ENCODE assay signal across 1 cellular context in the genomic region with DNA sequence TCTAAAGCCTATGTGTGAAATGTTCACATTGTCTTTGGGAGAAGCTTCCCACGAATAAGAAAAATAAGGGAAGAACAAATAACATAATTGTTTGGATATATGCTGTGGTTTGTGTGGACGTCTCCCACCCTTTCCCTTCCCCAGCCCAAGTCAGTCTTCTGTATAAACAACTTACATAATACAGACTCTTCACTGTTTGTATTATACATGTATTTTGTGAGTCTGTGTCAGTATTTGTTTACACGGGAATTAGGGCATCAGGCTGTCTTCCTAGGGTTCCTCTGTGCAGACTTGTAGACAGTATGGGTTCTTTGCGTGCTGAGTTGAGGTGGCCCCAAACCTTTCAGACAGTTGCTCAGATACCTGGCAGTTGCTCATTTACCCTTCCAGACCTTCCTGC.
TF ChIP-seq lines count a peak whose summit lies in the region.

No MANE protein-coding gene starts in this region.

TF ChIP-seq in HepG2, 621 proteins besides CTCF, POLR2A, EP300 and RAD21 (continued from another document and continues in another):
- TF ChIP-seq, protein P1, sequence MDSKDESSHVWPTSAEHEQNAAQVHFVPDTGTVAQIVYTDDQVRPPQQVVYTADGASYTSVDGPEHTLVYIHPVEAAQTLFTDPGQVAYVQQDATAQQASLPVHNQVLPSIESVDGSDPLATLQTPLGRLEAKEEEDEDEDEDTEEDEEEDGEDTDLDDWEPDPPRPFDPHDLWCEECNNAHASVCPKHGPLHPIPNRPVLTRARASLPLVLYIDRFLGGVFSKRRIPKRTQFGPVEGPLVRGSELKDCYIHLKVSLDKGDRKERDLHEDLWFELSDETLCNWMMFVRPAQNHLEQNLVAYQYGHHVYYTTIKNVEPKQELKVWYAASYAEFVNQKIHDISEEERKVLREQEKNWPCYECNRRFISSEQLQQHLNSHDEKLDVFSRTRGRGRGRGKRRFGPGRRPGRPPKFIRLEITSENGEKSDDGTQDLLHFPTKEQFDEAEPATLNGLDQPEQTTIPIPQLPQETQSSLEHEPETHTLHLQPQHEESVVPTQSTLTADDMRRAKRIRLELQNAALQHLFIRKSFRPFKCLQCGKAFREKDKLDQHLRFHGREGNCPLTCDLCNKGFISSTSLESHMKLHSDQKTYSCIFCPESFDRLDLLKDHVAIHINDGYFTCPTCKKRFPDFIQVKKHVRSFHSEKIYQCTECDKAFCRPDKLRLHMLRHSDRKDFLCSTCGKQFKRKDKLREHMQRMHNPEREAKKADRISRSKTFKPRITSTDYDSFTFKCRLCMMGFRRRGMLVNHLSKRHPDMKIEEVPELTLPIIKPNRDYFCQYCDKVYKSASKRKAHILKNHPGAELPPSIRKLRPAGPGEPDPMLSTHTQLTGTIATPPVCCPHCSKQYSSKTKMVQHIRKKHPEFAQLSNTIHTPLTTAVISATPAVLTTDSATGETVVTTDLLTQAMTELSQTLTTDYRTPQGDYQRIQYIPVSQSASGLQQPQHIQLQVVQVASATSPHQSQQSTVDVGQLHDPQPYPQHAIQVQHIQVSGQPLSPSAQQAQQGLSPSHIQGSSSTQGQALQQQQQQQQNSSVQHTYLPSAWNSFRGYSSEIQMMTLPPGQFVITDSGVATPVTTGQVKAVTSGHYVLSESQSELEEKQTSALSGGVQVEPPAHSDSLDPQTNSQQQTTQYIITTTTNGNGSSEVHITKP (CRISPR knock-in tag; IDR thresholded peaks at IDR 0.05; ENCODE audit: low read depth): no peak
- TF ChIP-seq MEF2D (CRISPR knock-in tag; IDR thresholded peaks at IDR 0.05): no peak
- TF ChIP-seq, protein P2, sequence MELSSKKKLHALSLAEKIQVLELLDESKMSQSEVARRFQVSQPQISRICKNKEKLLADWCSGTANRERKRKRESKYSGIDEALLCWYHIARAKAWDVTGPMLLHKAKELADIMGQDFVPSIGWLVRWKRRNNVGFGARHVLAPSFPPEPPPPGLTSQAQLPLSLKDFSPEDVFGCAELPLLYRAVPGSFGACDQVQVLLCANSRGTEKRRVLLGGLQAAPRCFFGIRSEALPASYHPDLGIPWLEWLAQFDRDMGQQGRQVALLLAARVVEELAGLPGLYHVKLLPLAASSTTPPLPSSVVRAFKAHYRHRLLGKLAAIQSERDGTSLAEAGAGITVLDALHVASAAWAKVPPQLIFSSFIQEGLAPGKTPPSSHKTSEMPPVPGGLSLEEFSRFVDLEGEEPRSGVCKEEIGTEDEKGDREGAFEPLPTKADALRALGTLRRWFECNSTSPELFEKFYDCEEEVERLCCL (CRISPR knock-in tag; IDR thresholded peaks at IDR 0.05; ENCODE audit: borderline replicate concordance): no peak
- TF ChIP-seq, protein P3, sequence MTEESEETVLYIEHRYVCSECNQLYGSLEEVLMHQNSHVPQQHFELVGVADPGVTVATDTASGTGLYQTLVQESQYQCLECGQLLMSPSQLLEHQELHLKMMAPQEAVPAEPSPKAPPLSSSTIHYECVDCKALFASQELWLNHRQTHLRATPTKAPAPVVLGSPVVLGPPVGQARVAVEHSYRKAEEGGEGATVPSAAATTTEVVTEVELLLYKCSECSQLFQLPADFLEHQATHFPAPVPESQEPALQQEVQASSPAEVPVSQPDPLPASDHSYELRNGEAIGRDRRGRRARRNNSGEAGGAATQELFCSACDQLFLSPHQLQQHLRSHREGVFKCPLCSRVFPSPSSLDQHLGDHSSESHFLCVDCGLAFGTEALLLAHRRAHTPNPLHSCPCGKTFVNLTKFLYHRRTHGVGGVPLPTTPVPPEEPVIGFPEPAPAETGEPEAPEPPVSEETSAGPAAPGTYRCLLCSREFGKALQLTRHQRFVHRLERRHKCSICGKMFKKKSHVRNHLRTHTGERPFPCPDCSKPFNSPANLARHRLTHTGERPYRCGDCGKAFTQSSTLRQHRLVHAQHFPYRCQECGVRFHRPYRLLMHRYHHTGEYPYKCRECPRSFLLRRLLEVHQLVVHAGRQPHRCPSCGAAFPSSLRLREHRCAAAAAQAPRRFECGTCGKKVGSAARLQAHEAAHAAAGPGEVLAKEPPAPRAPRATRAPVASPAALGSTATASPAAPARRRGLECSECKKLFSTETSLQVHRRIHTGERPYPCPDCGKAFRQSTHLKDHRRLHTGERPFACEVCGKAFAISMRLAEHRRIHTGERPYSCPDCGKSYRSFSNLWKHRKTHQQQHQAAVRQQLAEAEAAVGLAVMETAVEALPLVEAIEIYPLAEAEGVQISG (CRISPR knock-in tag; IDR thresholded peaks at IDR 0.05): no peak
- TF ChIP-seq PHB2 (IDR thresholded peaks at IDR 0.05; ENCODE audit: partially characterized antibody): no peak
- TF ChIP-seq, protein P4, sequence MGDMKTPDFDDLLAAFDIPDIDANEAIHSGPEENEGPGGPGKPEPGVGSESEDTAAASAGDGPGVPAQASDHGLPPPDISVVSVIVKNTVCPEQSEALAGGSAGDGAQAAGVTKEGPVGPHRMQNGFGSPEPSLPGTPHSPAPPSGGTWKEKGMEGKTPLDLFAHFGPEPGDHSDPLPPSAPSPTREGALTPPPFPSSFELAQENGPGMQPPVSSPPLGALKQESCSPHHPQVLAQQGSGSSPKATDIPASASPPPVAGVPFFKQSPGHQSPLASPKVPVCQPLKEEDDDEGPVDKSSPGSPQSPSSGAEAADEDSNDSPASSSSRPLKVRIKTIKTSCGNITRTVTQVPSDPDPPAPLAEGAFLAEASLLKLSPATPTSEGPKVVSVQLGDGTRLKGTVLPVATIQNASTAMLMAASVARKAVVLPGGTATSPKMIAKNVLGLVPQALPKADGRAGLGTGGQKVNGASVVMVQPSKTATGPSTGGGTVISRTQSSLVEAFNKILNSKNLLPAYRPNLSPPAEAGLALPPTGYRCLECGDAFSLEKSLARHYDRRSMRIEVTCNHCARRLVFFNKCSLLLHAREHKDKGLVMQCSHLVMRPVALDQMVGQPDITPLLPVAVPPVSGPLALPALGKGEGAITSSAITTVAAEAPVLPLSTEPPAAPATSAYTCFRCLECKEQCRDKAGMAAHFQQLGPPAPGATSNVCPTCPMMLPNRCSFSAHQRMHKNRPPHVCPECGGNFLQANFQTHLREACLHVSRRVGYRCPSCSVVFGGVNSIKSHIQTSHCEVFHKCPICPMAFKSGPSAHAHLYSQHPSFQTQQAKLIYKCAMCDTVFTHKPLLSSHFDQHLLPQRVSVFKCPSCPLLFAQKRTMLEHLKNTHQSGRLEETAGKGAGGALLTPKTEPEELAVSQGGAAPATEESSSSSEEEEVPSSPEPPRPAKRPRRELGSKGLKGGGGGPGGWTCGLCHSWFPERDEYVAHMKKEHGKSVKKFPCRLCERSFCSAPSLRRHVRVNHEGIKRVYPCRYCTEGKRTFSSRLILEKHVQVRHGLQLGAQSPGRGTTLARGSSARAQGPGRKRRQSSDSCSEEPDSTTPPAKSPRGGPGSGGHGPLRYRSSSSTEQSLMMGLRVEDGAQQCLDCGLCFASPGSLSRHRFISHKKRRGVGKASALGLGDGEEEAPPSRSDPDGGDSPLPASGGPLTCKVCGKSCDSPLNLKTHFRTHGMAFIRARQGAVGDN (CRISPR knock-in tag; IDR thresholded peaks at IDR 0.05): no peak
- TF ChIP-seq MIXL1 (CRISPR knock-in tag; IDR thresholded peaks at IDR 0.05): 0 out of 2 replicates have a peak, but pooled peaks have one; percentile 17
- no peak for TF ChIP-seq NFE2 (CRISPR knock-in tag; IDR thresholded peaks at IDR 0.05)
- TF ChIP-seq, protein P5, sequence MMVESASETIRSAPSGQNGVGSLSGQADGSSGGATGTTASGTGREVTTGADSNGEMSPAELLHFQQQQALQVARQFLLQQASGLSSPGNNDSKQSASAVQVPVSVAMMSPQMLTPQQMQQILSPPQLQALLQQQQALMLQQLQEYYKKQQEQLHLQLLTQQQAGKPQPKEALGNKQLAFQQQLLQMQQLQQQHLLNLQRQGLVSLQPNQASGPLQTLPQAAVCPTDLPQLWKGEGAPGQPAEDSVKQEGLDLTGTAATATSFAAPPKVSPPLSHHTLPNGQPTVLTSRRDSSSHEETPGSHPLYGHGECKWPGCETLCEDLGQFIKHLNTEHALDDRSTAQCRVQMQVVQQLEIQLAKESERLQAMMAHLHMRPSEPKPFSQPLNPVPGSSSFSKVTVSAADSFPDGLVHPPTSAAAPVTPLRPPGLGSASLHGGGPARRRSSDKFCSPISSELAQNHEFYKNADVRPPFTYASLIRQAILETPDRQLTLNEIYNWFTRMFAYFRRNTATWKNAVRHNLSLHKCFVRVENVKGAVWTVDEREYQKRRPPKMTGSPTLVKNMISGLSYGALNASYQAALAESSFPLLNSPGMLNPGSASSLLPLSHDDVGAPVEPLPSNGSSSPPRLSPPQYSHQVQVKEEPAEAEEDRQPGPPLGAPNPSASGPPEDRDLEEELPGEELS (CRISPR knock-in tag; IDR thresholded peaks at IDR 0.05): peak; percentile 49; the same call in 1 of the 2 replicates
- no peak for TF ChIP-seq ZNF224 (CRISPR knock-in tag; IDR thresholded peaks at IDR 0.05)
- TF ChIP-seq SKI (IDR thresholded peaks at IDR 0.05; ENCODE audit: partially characterized antibody): no peak
- TF ChIP-seq, protein P6, sequence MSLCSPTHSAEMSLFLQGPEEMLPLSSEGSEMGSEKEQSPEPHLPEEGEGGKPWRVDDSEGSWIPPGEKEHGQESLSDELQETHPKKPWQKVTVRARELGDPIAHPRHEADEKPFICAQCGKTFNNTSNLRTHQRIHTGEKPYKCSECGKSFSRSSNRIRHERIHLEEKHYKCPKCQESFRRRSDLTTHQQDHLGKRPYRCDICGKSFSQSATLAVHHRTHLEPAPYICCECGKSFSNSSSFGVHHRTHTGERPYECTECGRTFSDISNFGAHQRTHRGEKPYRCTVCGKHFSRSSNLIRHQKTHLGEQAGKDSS (CRISPR knock-in tag; IDR thresholded peaks at IDR 0.05; ENCODE audit: borderline replicate concordance, low read depth): no peak
- TF ChIP-seq, protein P7, sequence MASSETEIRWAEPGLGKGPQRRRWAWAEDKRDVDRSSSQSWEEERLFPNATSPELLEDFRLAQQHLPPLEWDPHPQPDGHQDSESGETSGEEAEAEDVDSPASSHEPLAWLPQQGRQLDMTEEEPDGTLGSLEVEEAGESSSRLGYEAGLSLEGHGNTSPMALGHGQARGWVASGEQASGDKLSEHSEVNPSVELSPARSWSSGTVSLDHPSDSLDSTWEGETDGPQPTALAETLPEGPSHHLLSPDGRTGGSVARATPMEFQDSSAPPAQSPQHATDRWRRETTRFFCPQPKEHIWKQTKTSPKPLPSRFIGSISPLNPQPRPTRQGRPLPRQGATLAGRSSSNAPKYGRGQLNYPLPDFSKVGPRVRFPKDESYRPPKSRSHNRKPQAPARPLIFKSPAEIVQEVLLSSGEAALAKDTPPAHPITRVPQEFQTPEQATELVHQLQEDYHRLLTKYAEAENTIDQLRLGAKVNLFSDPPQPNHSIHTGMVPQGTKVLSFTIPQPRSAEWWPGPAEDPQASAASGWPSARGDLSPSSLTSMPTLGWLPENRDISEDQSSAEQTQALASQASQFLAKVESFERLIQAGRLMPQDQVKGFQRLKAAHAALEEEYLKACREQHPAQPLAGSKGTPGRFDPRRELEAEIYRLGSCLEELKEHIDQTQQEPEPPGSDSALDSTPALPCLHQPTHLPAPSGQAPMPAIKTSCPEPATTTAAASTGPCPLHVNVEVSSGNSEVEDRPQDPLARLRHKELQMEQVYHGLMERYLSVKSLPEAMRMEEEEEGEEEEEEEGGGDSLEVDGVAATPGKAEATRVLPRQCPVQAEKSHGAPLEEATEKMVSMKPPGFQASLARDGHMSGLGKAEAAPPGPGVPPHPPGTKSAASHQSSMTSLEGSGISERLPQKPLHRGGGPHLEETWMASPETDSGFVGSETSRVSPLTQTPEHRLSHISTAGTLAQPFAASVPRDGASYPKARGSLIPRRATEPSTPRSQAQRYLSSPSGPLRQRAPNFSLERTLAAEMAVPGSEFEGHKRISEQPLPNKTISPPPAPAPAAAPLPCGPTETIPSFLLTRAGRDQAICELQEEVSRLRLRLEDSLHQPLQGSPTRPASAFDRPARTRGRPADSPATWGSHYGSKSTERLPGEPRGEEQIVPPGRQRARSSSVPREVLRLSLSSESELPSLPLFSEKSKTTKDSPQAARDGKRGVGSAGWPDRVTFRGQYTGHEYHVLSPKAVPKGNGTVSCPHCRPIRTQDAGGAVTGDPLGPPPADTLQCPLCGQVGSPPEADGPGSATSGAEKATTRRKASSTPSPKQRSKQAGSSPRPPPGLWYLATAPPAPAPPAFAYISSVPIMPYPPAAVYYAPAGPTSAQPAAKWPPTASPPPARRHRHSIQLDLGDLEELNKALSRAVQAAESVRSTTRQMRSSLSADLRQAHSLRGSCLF (CRISPR knock-in tag; IDR thresholded peaks at IDR 0.05; ENCODE audit: borderline replicate concordance): no peak
- TF ChIP-seq, protein P8, sequence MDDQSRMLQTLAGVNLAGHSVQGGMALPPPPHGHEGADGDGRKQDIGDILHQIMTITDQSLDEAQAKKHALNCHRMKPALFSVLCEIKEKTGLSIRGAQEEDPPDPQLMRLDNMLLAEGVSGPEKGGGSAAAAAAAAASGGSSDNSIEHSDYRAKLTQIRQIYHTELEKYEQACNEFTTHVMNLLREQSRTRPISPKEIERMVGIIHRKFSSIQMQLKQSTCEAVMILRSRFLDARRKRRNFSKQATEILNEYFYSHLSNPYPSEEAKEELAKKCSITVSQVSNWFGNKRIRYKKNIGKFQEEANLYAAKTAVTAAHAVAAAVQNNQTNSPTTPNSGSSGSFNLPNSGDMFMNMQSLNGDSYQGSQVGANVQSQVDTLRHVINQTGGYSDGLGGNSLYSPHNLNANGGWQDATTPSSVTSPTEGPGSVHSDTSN (CRISPR knock-in tag; IDR thresholded peaks at IDR 0.05; ENCODE audit: borderline replicate concordance): no peak
- TF ChIP-seq ELF3 (CRISPR knock-in tag; IDR thresholded peaks at IDR 0.05): no peak
- no peak for TF ChIP-seq SP5 (CRISPR knock-in tag; IDR thresholded peaks at IDR 0.05; ENCODE audit: borderline replicate concordance, low read depth)
- no peak for TF ChIP-seq ZNF577 (CRISPR knock-in tag; IDR thresholded peaks at IDR 0.05; ENCODE audit: borderline replicate concordance, low read depth)
- no peak for TF ChIP-seq MAFG (CRISPR knock-in tag; IDR thresholded peaks at IDR 0.05)
- TF ChIP-seq FOSL2 (CRISPR knock-in tag; IDR thresholded peaks at IDR 0.05): 0 out of 2 replicates have a peak, but pooled peaks have one; percentile 15
- TF ChIP-seq ZSCAN22 (CRISPR knock-in tag; IDR thresholded peaks at IDR 0.05): no peak
- TF ChIP-seq SP1 (IDR thresholded peaks at IDR 0.05): no peak
- TF ChIP-seq SP1 (CRISPR knock-in tag; IDR thresholded peaks at IDR 0.05): no peak
- TF ChIP-seq CC2D1A (CRISPR knock-in tag; IDR thresholded peaks at IDR 0.05): no peak
- TF ChIP-seq, protein P9, sequence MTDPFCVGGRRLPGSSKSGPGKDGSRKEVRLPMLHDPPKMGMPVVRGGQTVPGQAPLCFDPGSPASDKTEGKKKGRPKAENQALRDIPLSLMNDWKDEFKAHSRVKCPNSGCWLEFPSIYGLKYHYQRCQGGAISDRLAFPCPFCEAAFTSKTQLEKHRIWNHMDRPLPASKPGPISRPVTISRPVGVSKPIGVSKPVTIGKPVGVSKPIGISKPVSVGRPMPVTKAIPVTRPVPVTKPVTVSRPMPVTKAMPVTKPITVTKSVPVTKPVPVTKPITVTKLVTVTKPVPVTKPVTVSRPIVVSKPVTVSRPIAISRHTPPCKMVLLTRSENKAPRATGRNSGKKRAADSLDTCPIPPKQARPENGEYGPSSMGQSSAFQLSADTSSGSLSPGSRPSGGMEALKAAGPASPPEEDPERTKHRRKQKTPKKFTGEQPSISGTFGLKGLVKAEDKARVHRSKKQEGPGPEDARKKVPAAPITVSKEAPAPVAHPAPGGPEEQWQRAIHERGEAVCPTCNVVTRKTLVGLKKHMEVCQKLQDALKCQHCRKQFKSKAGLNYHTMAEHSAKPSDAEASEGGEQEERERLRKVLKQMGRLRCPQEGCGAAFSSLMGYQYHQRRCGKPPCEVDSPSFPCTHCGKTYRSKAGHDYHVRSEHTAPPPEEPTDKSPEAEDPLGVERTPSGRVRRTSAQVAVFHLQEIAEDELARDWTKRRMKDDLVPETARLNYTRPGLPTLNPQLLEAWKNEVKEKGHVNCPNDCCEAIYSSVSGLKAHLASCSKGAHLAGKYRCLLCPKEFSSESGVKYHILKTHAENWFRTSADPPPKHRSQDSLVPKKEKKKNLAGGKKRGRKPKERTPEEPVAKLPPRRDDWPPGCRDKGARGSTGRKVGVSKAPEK (CRISPR knock-in tag; IDR thresholded peaks at IDR 0.05; ENCODE audit: borderline replicate concordance): no peak
- TF ChIP-seq ZNF549 (CRISPR knock-in tag; IDR thresholded peaks at IDR 0.05): no peak
- no peak for TF ChIP-seq ZNF703 (CRISPR knock-in tag; IDR thresholded peaks at IDR 0.05; ENCODE audit: borderline replicate concordance)
- TF ChIP-seq AGO2 (optimal IDR thresholded peaks at IDR 0.05; ENCODE audit: low read depth, low read length): no peak
